In the genomic region with DNA sequence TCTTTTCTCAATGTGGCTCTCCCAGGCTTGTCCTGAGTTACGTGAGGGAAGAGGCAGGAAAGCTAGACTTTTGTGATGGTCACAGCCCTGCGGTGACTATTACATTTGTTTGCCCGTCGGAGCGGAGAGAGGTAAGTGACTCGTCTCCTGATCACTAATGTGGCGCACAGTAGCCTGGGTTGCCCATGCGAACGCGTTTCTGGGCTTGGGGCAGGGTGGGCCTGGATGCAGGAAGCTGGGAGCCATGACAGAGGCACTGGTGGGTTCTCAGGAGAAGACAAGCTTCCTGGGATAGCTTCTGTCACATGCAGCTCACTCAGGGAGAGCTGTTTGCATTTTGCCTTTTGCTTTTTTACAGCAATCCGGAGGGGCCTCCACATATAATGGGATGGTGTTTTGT, we compare ENCODE assay signal across 11 cellular contexts.
A peak's percentile ranks its signal among the peaks of the same experiment; 100 is the strongest.
DNase-seq lines count a peak whose midpoint lies in the region; ATAC-seq and TF ChIP-seq lines count a peak whose summit lies in the region.
"Had no signal": no experiment of that assay in that cellular context is flagged by ENCODE, and none has a peak within 500 bp of the region (broad histone marks: within the 10 kb centered on the region; RNA-seq: fewer than 3 reads in every experiment).

No MANE protein-coding gene starts in this region.

- H3K4me3 ChIP-seq in epithelial cell of esophagus (ENCODE audit: low read length) (no peak overlapping the region), transverse colon (no peak overlapping the region)

- no peaks in the 10 kb centered on the region for H3K9me3 Mint-ChIP-seq in activated T-cell treated with anti-CD3 and anti-CD28 coated beads, Interleukin-2, amount 50 U/mL, for 24 hours
- H3K9me3 Mint-ChIP-seq in nephron, result no peaks in the 10 kb centered on the region
- H3K9me3 Mint-ChIP-seq: stimulated activated naive CD8-positive, alpha-beta T cell treated with anti-CD3 and anti-CD28 coated beads, Interleukin-15, Interleukin-2, amounts not matched to agents 100 ng/mL and 50 ng/mL, for 24 hours; T-helper 2 cell treated with Interferon-gamma antibody and Interleukin-4, amounts not matched to agents 5 μg/mL and 100 μg/mL, for 36 hours had no signal

- intact Hi-C loops in transverse colon (cut with DNase I; ENCODE audit: low total_unique reads), result no loop called here

- H3K27me3 Mint-ChIP-seq in activated T-cell treated with anti-CD3 and anti-CD28 coated beads, Interleukin-2, amount 50 U/mL, for 24 hours, result no peaks in the 10 kb centered on the region
- H3K27me3 Mint-ChIP-seq in nephron (ENCODE audit: low read depth), result no peaks in the 10 kb centered on the region
- H3K27me3 Mint-ChIP-seq: stimulated activated naive CD8-positive, alpha-beta T cell treated with anti-CD3 and anti-CD28 coated beads, Interleukin-15, Interleukin-2, amounts not matched to agents 100 ng/mL and 50 ng/mL, for 24 hours had no signal

- TF ChIP-seq POLR2A in transverse colon (IDR thresholded peaks at IDR 0.05), result no peak

- H3K27ac ChIP-seq in transverse colon, result peak overlapping the region; percentile 54 to 73 (median 66)

- H3K36me3 ChIP-seq in transverse colon, result peaks cover 0 to 47% (median 24%) of the 10 kb centered on the region in 4 donors

- TF ChIP-seq EP300 in transverse colon (IDR thresholded peaks at IDR 0.05; ENCODE audit: low read depth), result no peak

- H3K36me3 Mint-ChIP-seq in activated T-cell treated with anti-CD3 and anti-CD28 coated beads, Interleukin-2, amount 50 U/mL, for 24 hours (ENCODE audit: low read depth), result peaks cover 90% of the 10 kb centered on the region
- H3K36me3 Mint-ChIP-seq in nephron (ENCODE audit: low read depth), result peaks cover 68% of the 10 kb centered on the region

- TF ChIP-seq CTCF in epithelial cell of esophagus (IDR thresholded peaks at IDR 0.05; ENCODE audit: insufficient read depth, low read depth, low read length, missing control alignments) (no peak), nephron (IDR thresholded peaks at IDR 0.05; ENCODE audit: unreplicated experiment in 3 of 3) (no peak), transverse colon (IDR thresholded peaks at IDR 0.05) (no peak)

- in situ Hi-C loops in transverse colon (cut with MboI; ENCODE audit: low pct_ligation_motif_present in 1 of 4, low pct_unique_long_range_greater_than_20kb in 1 of 4, low sequenced_read_pairs in 3 of 4), result no loop called here

- no peaks in the 10 kb centered on the region for H3K9me3 ChIP-seq in transverse colon

- no peak for ATAC-seq in HG03175 (IDR thresholded peaks at IDR 0.05; ENCODE audit: unreplicated experiment)
- no peak for ATAC-seq in GM21723 (IDR thresholded peaks at IDR 0.05; ENCODE audit: unreplicated experiment)

- peaks cover 0 to 15% (median 2%) of the 10 kb centered on the region in 4 donors for H3K4me1 ChIP-seq in transverse colon

- WGBS in transverse colon (ENCODE audit: low coverage in 1 of 2), 2 donors, result 91% methylated on average over 11 of the region's 11 CpGs; no CpG with 5 or more reads in 1 of the 2 donors

- no peaks in the 10 kb centered on the region for H3K27me3 ChIP-seq in transverse colon

- H3K4me3 Mint-ChIP-seq in activated T-cell treated with anti-CD3 and anti-CD28 coated beads, Interleukin-2, amount 50 U/mL, for 24 hours, result no peak overlapping the region
- H3K4me3 Mint-ChIP-seq in nephron, result no peak overlapping the region
- H3K4me3 Mint-ChIP-seq: stimulated activated naive CD8-positive, alpha-beta T cell treated with anti-CD3 and anti-CD28 coated beads, Interleukin-15, Interleukin-2, amounts not matched to agents 100 ng/mL and 50 ng/mL, for 24 hours; T-helper 2 cell treated with Interferon-gamma antibody and Interleukin-4, amounts not matched to agents 5 μg/mL and 100 μg/mL, for 36 hours had no signal

- H3K4me1 Mint-ChIP-seq in activated T-cell treated with anti-CD3 and anti-CD28 coated beads, Interleukin-2, amount 50 U/mL, for 24 hours (ENCODE audit: low read depth), result peaks cover 25% of the 10 kb centered on the region
- peaks cover 51% of the 10 kb centered on the region for H3K4me1 Mint-ChIP-seq in nephron

- DNase-seq in activated T-cell treated with anti-CD3 and anti-CD28 coated beads, Interleukin-2, amount 50 U/mL, for 24 hours, result no peak
- DNase-seq in activated T-cell treated with anti-CD3 and anti-CD28 coated beads for 4 hours (no peak), epithelial cell of esophagus (ENCODE audit: low read depth) (peak; percentile 47), transverse colon (no peak)
- no peak for DNase-seq in activated CD4-positive, CD25-positive, alpha-beta regulatory T cell treated with anti-CD3 and anti-CD28 coated beads, Interleukin-2, amount 50 U/mL, for 72 hours
- DNase-seq: NCI-H1436 treated with DMSO at 0.1 percent for 48 hours had no signal

- peak overlapping the region; percentile 61 for H3K27ac Mint-ChIP-seq in activated T-cell treated with anti-CD3 and anti-CD28 coated beads, Interleukin-2, amount 50 U/mL, for 24 hours
- peak overlapping the region; percentile 95 to 98 (median 96) for H3K27ac Mint-ChIP-seq in nephron
